ENCODE assay signal across 22 cellular contexts in the genomic region with DNA sequence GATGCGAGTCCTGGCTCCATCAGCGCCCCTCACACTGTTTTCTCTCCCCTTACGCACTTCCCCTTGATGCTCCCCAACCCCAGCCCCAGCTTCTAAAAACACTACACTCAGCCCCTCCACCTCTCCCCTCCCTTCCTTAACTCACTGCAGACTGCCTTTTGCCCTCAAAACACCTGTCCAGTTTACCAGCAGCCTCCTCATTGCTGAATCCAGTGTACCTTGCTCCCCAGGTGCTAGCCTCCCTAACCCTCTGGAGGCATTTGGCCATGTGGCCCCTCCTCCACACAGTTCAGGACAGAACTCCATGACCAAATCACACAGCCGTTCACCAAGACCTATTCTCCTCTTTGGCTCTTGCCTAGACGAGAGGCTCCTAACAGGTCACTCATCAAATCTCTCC. TPM values are rescaled to one million over a fixed set of nuclear protein-coding genes. Genes with fewer than 3 reads are reported as not detected.
"Had no signal": no experiment of that assay in that cellular context is flagged by ENCODE, and none has a peak within 500 bp of the region (broad histone marks: within the 10 kb centered on the region; RNA-seq: fewer than 3 reads in every experiment).

No MANE protein-coding gene starts in this region.

- H3K27me3 ChIP-seq: thyroid gland, vagina had no signal

- H3K4me3 ChIP-seq: colonic mucosa, esophagus squamous epithelium, gastroesophageal sphincter, mucosa of descending colon, sigmoid colon, skin epidermis, suprapubic skin, thyroid gland, upper lobe of left lung, vagina had no signal

- H3K9me3 Mint-ChIP-seq: naive thymus-derived CD8-positive, alpha-beta T cell had no signal

- ATAC-seq: gastroesophageal sphincter; left lobe of liver; mucosa of descending colon; naive thymus-derived CD8-positive, alpha-beta T cell; stimulated activated naive CD8-positive, alpha-beta T cell treated with anti-CD3 and anti-CD28 coated beads, Interleukin-15, Interleukin-2, amounts not matched to agents 100 U/mL and 50 U/mL, for 24 hours had no signal

- H3K9me3 ChIP-seq: colonic mucosa, esophagus squamous epithelium, gastroesophageal sphincter, mucosa of descending colon, sigmoid colon, suprapubic skin, thyroid gland, upper lobe of left lung, vagina had no signal

- DNase-seq: colonic mucosa; dermis blood vessel endothelial cell; esophagus squamous epithelium; foreskin fibroblast; glutamatergic neuron; islet precursor cell; mammary epithelial cell; mucosa of descending colon; naive thymus-derived CD8-positive, alpha-beta T cell; sigmoid colon; stimulated activated naive CD8-positive, alpha-beta T cell treated with anti-CD3 and anti-CD28 coated beads, Interleukin-15, Interleukin-2, amounts not matched to agents 100 U/mL and 50 U/mL, for 24 hours; thyroid gland; upper lobe of left lung had no signal

- H3K27ac ChIP-seq: colonic mucosa, esophagus squamous epithelium, gastroesophageal sphincter, sigmoid colon, skin epidermis, suprapubic skin, thyroid gland, upper lobe of left lung, vagina had no signal

- H3K36me3 ChIP-seq: colonic mucosa, suprapubic skin, thyroid gland, upper lobe of left lung, vagina had no signal

RNA-seq across cellular contexts. Expression of a gene that starts 2.8 kb away (rescaled TPM):
- total RNA-seq: dermis blood vessel endothelial cell; epithelial cell of proximal tubule; esophagus squamous epithelium; gastroesophageal sphincter; lower leg skin; mammary epithelial cell; mucosa of descending colon; naive thymus-derived CD8-positive, alpha-beta T cell; omental fat pad; pulmonary artery endothelial cell; sigmoid colon; suprapubic skin; thyroid gland; upper lobe of left lung; vagina had no signal
- polyA plus RNA-seq: mammary epithelial cell; naive thymus-derived CD8-positive, alpha-beta T cell; sigmoid colon had no signal
